ENCODE assay signal across 21 cellular contexts in the genomic region with DNA sequence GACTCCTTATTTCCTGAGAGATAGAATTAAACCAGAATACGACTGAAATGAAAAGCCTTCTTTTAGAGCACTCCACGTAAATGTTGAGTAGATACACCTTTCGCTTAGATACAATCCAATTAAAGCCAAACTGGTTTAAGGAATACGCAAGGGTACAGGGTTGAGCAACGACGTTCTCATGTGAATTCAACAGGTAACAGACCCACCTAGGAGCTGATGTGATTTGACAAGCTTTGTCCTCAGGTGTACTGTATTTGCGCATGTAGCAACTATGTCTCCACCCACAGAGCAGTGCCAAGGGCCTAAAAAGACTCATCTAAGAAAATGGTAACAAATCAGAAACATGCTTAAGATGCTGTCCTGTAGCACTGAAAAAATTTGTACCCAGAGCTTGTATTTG.
"Had no signal": no experiment of that assay in that cellular context is flagged by ENCODE, and none has a peak within 500 bp of the region (broad histone marks: within the 10 kb centered on the region; RNA-seq: fewer than 3 reads in every experiment).

No MANE protein-coding gene starts in this region.

- H3K4me1 ChIP-seq: colonic mucosa, psoas muscle, sigmoid colon, thyroid gland, upper lobe of right lung, vagina had no signal

- H3K36me3 Mint-ChIP-seq: naive thymus-derived CD4-positive, alpha-beta T cell had no signal

- H3K27me3 ChIP-seq: colonic mucosa, hepatocyte, sigmoid colon, thyroid gland, upper lobe of right lung, vagina had no signal

- H3K9me3 ChIP-seq: colonic mucosa, psoas muscle, sigmoid colon, thyroid gland, upper lobe of right lung, vagina had no signal

- H3K27ac ChIP-seq: colonic mucosa, hepatocyte, psoas muscle, sigmoid colon, thyroid gland, upper lobe of right lung, vagina had no signal

- H3K9me3 Mint-ChIP-seq: naive thymus-derived CD4-positive, alpha-beta T cell; nephron progenitor cell had no signal

- DNase-seq: colonic mucosa; dermis blood vessel endothelial cell; erythroblast; foreskin melanocyte; head of caudate nucleus; left colon; left ventricle myocardium superior; mesenchymal stem cell; naive thymus-derived CD4-positive, alpha-beta T cell; nephron progenitor cell; psoas muscle; retina; sigmoid colon; stimulated activated naive CD4-positive, alpha-beta T cell treated with Interleukin-2 at 50 U/mL for 16 hours; thyroid gland; upper lobe of right lung had no signal

- ATAC-seq: left colon; left ventricle myocardium superior; naive thymus-derived CD4-positive, alpha-beta T cell; psoas muscle; upper lobe of right lung had no signal

- H3K4me3 Mint-ChIP-seq: naive thymus-derived CD4-positive, alpha-beta T cell; nephron progenitor cell had no signal

- FAIRE-seq: endothelial cell of umbilical vein had no signal

- H3K4me3 ChIP-seq: colonic mucosa, hepatocyte, lung, psoas muscle, sigmoid colon, skin epidermis, thyroid gland, upper lobe of right lung, vagina had no signal

- H3K36me3 ChIP-seq: colonic mucosa, sigmoid colon, thyroid gland, upper lobe of right lung, vagina had no signal

- H3K79me2 ChIP-seq: hepatocyte had no signal

- H2AFZ ChIP-seq: hepatocyte had no signal

- H3K27ac Mint-ChIP-seq: naive thymus-derived CD4-positive, alpha-beta T cell; nephron progenitor cell had no signal

- H3K4me2 ChIP-seq: hepatocyte had no signal
